In genomic region chr6:41688256-41688965, GRCh38 we compare ENCODE assay signal across 22 cellular contexts. TPM values are rescaled to one million over a fixed set of nuclear protein-coding genes. Genes with fewer than 3 reads are reported as not detected.
DNase-seq lines count a peak whose midpoint lies in the region; ATAC-seq and TF ChIP-seq lines count a peak whose summit lies in the region.
"Had no signal": no experiment of that assay in that cellular context is flagged by ENCODE, and none has a peak within 500 bp of the region (broad histone marks: within the 10 kb centered on the region; RNA-seq: fewer than 3 reads in every experiment).

No MANE protein-coding gene starts in this region.

- H3K9me2 ChIP-seq in PC-3 (replicated peaks; ENCODE audit: low read length): no peaks in the 10 kb centered on the region

- H3K4me1 ChIP-seq in breast epithelium (peaks cover 0 to 6% of the 10 kb centered on the region in 2 donors), mammary epithelial cell (ENCODE audit: insufficient read depth, low read length) (peaks cover 8% of the 10 kb centered on the region), mucosa of stomach (ENCODE audit: control insufficient read depth, insufficient read depth, low read length) (peaks cover 42% of the 10 kb centered on the region), PC-3 (ENCODE audit: insufficient read depth, low read length) (peaks cover 8% of the 10 kb centered on the region)

- no peak for ATAC-seq in HG02571 (IDR thresholded peaks at IDR 0.05; ENCODE audit: unreplicated experiment)
- ATAC-seq in PC-3: no peak
- ATAC-seq in activated CD4-positive, alpha-beta T cell treated with anti-CD3 and anti-CD28 coated beads for 36 hours: no peak
- ATAC-seq: A549 had no signal

- H3K4me3 Mint-ChIP-seq in activated CD4-positive, alpha-beta T cell treated with anti-CD3 and anti-CD28 coated beads for 36 hours: no peak overlapping the region
- H3K4me3 Mint-ChIP-seq: activated CD4-positive, alpha-beta T cell treated with anti-CD3 and anti-CD28 coated beads, Interleukin-2, amount 10 ng/mL, durations not matched to agents 7 days and 5 days; activated naive CD8-positive, alpha-beta T cell had no signal

- H3K36me3 ChIP-seq in breast epithelium (no peaks in the 10 kb centered on the region), mammary epithelial cell (ENCODE audit: insufficient read depth, low read length) (peaks cover 3% of the 10 kb centered on the region), mucosa of stomach (ENCODE audit: control insufficient read depth, insufficient read depth, low read length) (peaks cover 15% of the 10 kb centered on the region), PC-3 (ENCODE audit: low read depth, low read length) (no peaks in the 10 kb centered on the region)

- H3K79me2 ChIP-seq in mammary epithelial cell (ENCODE audit: insufficient read depth, low read length) (no peaks in the 10 kb centered on the region), PC-3 (ENCODE audit: low read length) (no peaks in the 10 kb centered on the region)

- DNase-seq in breast epithelium (ENCODE audit: low spot score in 2 of 2): peak in 1 of 2 donors; percentile 36
- DNase-seq in mammary epithelial cell: no peak
- no peak for DNase-seq in caudate nucleus (lab: John Stamatoyannopoulos, UW)
- DNase-seq in superior temporal gyrus (ENCODE audit: extremely low spot score): peak; percentile 22
- DNase-seq in PC-3: no peak
- DNase-seq in activated CD4-positive, alpha-beta T cell treated with anti-CD3 and anti-CD28 coated beads for 36 hours: no peak
- DNase-seq: activated CD4-positive, alpha-beta T cell treated with anti-CD3 and anti-CD28 coated beads, Interleukin-2, amount 10 ng/mL, durations not matched to agents 7 days and 5 days; DMS53; GOT3; hippocampal formation; kidney glomerular epithelial cell; NCI-H526 treated with DMSO at 0.1 percent for 48 hours; stimulated activated CD4-positive, alpha-beta T cell treated with anti-CD3 and anti-CD28 coated beads, Interleukin-12 subunit alpha, Interleukin-12 subunit beta, amount 100 ng/mL, for 4 hours; stimulated activated naive CD4-positive, alpha-beta T cell had no signal

- intact Hi-C loops in breast epithelium (cut with DNase I; ENCODE audit: low total_unique reads) (no loop called here), mammary epithelial cell (cut with micrococcal nuclease) (no loop called here), PC-3 (cut with micrococcal nuclease) (no loop called here)
- intact Hi-C loops in activated CD4-positive, alpha-beta T cell treated with anti-CD3 and anti-CD28 coated beads for 36 hours (cut with DNase I, micrococcal nuclease): loop anchor here in 1 of 2 experiments (10.0 kb wide), 1 partner anchor 264 kb away; no protein-coding TSS in a partner anchor

- H3K9me3 Mint-ChIP-seq in activated CD4-positive, alpha-beta T cell treated with anti-CD3 and anti-CD28 coated beads for 36 hours (ENCODE audit: low read depth): no peaks in the 10 kb centered on the region
- H3K9me3 Mint-ChIP-seq: activated CD4-positive, alpha-beta T cell treated with anti-CD3 and anti-CD28 coated beads, Interleukin-2, amount 10 ng/mL, durations not matched to agents 7 days and 5 days had no signal

- no peak overlapping the region for H3K4me3 ChIP-seq in breast epithelium
- no peak overlapping the region for H3K4me3 ChIP-seq in mammary epithelial cell (replicated peaks in 1 of 3; ENCODE audit: insufficient read depth in 1 of 3, low read depth in 2 of 3, low read length in 3 of 3)
- no peak overlapping the region for H3K4me3 ChIP-seq in mucosa of stomach (ENCODE audit: low read length)
- H3K4me3 ChIP-seq in PC-3 (ENCODE audit: low read length): no peak overlapping the region
- H3K4me3 ChIP-seq: A549 had no signal

- no peak overlapping the region for H3K9ac ChIP-seq in mammary epithelial cell (ENCODE audit: insufficient read depth, low read length)
- peak overlapping the region; percentile 29 for H3K9ac ChIP-seq in mucosa of stomach (ENCODE audit: low read length)
- no peak overlapping the region for H3K9ac ChIP-seq in PC-3 (ENCODE audit: low read length)
- H3K9ac ChIP-seq: KMS-11 had no signal

- H3K9me3 ChIP-seq in breast epithelium (no peaks in the 10 kb centered on the region), mammary epithelial cell (replicated peaks; ENCODE audit: insufficient read depth, low read length) (no peaks in the 10 kb centered on the region), mucosa of stomach (ENCODE audit: control insufficient read depth, low read length) (no peaks in the 10 kb centered on the region), PC-3 (ENCODE audit: low read length) (no peaks in the 10 kb centered on the region)
- H3K9me3 ChIP-seq: A549 had no signal

- H3K4me2 ChIP-seq in mammary epithelial cell (ENCODE audit: insufficient read depth, low read depth, low read length) (no peak overlapping the region), PC-3 (ENCODE audit: low read length) (no peak overlapping the region)
- H3K4me2 ChIP-seq: A549, KMS-11 had no signal

- CTCF ChIA-PET in mammary epithelial cell (lab: Charles Lee; ENCODE audit: low non-redundant PET): no interaction called here
- CTCF ChIA-PET in PC-3 (lab: Charles Lee): no interaction called here
- CTCF ChIA-PET in activated CD4-positive, alpha-beta T cell treated with anti-CD3 and anti-CD28 coated beads for 36 hours (lab: Charles Lee): interaction anchor here (0.6 to 1.5 kb wide), 7 partner anchors 9 to 427 kb away, joined by 3 to 6 read pairs (median 3); no protein-coding TSS in a partner anchor

- H4K20me1 ChIP-seq in mammary epithelial cell (ENCODE audit: insufficient read depth, low read length) (no peaks in the 10 kb centered on the region), PC-3 (ENCODE audit: low read length) (no peaks in the 10 kb centered on the region)

- dilution Hi-C loops in mammary epithelial cell (cut with HindIII; ENCODE audit: low sequenced_read_pairs): no loop called here

- POLR2A ChIA-PET in PC-3 (lab: Charles Lee; ENCODE audit: unreplicated experiment): no interaction called here
- POLR2A ChIA-PET in activated CD4-positive, alpha-beta T cell treated with anti-CD3 and anti-CD28 coated beads for 36 hours (lab: Charles Lee): no interaction called here

- peaks cover 7% of the 10 kb centered on the region for H3K4me1 Mint-ChIP-seq in activated CD4-positive, alpha-beta T cell treated with anti-CD3 and anti-CD28 coated beads for 36 hours

- H2AFZ ChIP-seq in mammary epithelial cell (ENCODE audit: low read depth, low read length): no peak overlapping the region
- H2AFZ ChIP-seq in PC-3 (ENCODE audit: low read length): no peak overlapping the region

- 82% methylated on average over 5 of the region's 5 CpGs for WGBS in mammary epithelial cell (ENCODE audit: low coverage, missing lambda C conversion rate)

- no peaks in the 10 kb centered on the region for H3K27me3 Mint-ChIP-seq in activated CD4-positive, alpha-beta T cell treated with anti-CD3 and anti-CD28 coated beads for 36 hours
- H3K27me3 Mint-ChIP-seq: activated CD4-positive, alpha-beta T cell treated with anti-CD3 and anti-CD28 coated beads, Interleukin-2, amount 10 ng/mL, durations not matched to agents 7 days and 5 days; activated naive CD8-positive, alpha-beta T cell had no signal

- H3K27me3 ChIP-seq in breast epithelium (no peaks in the 10 kb centered on the region), mammary epithelial cell (ENCODE audit: insufficient read depth, low read length) (no peaks in the 10 kb centered on the region), mucosa of stomach (ENCODE audit: control insufficient read depth, insufficient read depth, low read length) (no peaks in the 10 kb centered on the region), PC-3 (ENCODE audit: low read length) (no peaks in the 10 kb centered on the region)

- no peaks in the 10 kb centered on the region for H3K36me3 Mint-ChIP-seq in activated CD4-positive, alpha-beta T cell treated with anti-CD3 and anti-CD28 coated beads for 36 hours (ENCODE audit: low read depth)
- H3K36me3 Mint-ChIP-seq: activated naive CD8-positive, alpha-beta T cell had no signal

- H3K27ac ChIP-seq in breast epithelium (peak overlapping the region; percentile 71 to 74), mammary epithelial cell (ENCODE audit: insufficient read depth, low read depth, low read length) (no peak overlapping the region), caudate nucleus (ENCODE audit: low read depth, low read length) (peak overlapping the region; percentile 86), PC-3 (ENCODE audit: low read length) (no peak overlapping the region)
- H3K27ac ChIP-seq: A549, C4-2B, KMS-11 had no signal

- BruUV-seq in mammary epithelial cell (replicated peaks; lab: Mats Ljungman, UMichigan) (no TSS peak), PC-3 (replicated peaks; lab: Mats Ljungman, UMichigan) (no TSS peak)

- no peaks in the 10 kb centered on the region for H3F3A ChIP-seq in PC-3 (ENCODE audit: low read length, unreplicated experiment)

- no peak for TF ChIP-seq POLR2A in breast epithelium (IDR thresholded peaks at IDR 0.05)

- in situ Hi-C loops in mammary epithelial cell (cut with MboI; ENCODE audit: low sequenced_read_pairs in 2 of 2): loop anchor here (10.0 to 25.0 kb wide), 2 partner anchors 314 to 326 kb away; no protein-coding TSS in a partner anchor

- H3K27ac Mint-ChIP-seq in activated CD4-positive, alpha-beta T cell treated with anti-CD3 and anti-CD28 coated beads for 36 hours: no peak overlapping the region
- H3K27ac Mint-ChIP-seq: activated CD4-positive, alpha-beta T cell treated with anti-CD3 and anti-CD28 coated beads, Interleukin-2, amount 10 ng/mL, durations not matched to agents 7 days and 5 days; activated naive CD8-positive, alpha-beta T cell had no signal

- TF ChIP-seq CTCF in breast epithelium (IDR thresholded peaks at IDR 0.05) (no peak), mammary epithelial cell (conservative IDR thresholded peaks at IDR 0.05 in 1 of 2, IDR thresholded peaks at IDR 0.05 in 1 of 2; ENCODE audit: extremely low read depth in 1 of 2, insufficient read depth in 1 of 2, low read depth in 1 of 2, low read length in 2 of 2) (no peak), PC-3 (conservative IDR thresholded peaks at IDR 0.05; ENCODE audit: low read depth, low read length) (no peak)

RNA-seq across cellular contexts. Expression of gene TFEB, which starts 47.0 kb away (rescaled TPM):
- 10 to 100 TPM; 15.7 to 20.6 (median 18.4) TPM for total RNA-seq in breast epithelium
- 10 to 100 TPM; 25.9 to 29.0 TPM for total RNA-seq in mammary epithelial cell
- 10.9 TPM for polyA plus RNA-seq in mammary epithelial cell
- 10.8 TPM for polyA minus RNA-seq in mammary epithelial cell
- 4.2 and 5.5 TPM in 2 replicates for total RNA-seq in PC-3 (2014; rRNA removed)
- 1 to 10 TPM; 8.5 to 9.2 TPM for total RNA-seq in activated CD4-positive, alpha-beta T cell treated with anti-CD3 and anti-CD28 coated beads for 36 hours

RNA-seq across cellular contexts. Expression of gene MDFI, which starts 50.1 kb away (rescaled TPM):
- 10 to 100 TPM; 26.7 to 75.8 (median 36.1) TPM for total RNA-seq in breast epithelium
- 100 to 1,000 TPM; 137 to 163 TPM for total RNA-seq in mammary epithelial cell
- 121 TPM for polyA plus RNA-seq in mammary epithelial cell
- 32.9 TPM for polyA minus RNA-seq in mammary epithelial cell
- 96.4 and 113 TPM in 2 replicates for total RNA-seq in PC-3 (2014; rRNA removed)
- not detected for total RNA-seq in activated CD4-positive, alpha-beta T cell treated with anti-CD3 and anti-CD28 coated beads for 36 hours
- total RNA-seq: activated CD4-positive, alpha-beta T cell treated with anti-CD3 and anti-CD28 coated beads, Interleukin-2, amount 10 ng/mL, durations not matched to agents 7 days and 5 days had no signal

RNA-seq across cellular contexts. Expression of gene PGC, which starts 58.8 kb away (rescaled TPM):
- 1 to 10 TPM in 1 of 3 donors, not detected in 2; 3.2 TPM for total RNA-seq in breast epithelium
- total RNA-seq in mammary epithelial cell: not detected
- polyA plus RNA-seq in mammary epithelial cell: not detected
- polyA minus RNA-seq in mammary epithelial cell: not detected
- total RNA-seq in PC-3 (2014; rRNA removed): not detected in 2 replicates
- not detected for total RNA-seq in activated CD4-positive, alpha-beta T cell treated with anti-CD3 and anti-CD28 coated beads for 36 hours
- total RNA-seq: activated CD4-positive, alpha-beta T cell treated with anti-CD3 and anti-CD28 coated beads, Interleukin-2, amount 10 ng/mL, durations not matched to agents 7 days and 5 days; pulmonary artery endothelial cell; urinary bladder had no signal
- polyA plus RNA-seq: A549, urinary bladder had no signal

Comparison
In these comparisons a context has a peak if more than half of its experiments do, and no peak if none do; other contexts are left out.
1. H3K27ac ChIP-seq: peak in breast epithelium (2 of 2) and caudate nucleus (single experiment); none in mammary epithelial cell (single experiment) and PC-3 (single experiment).
2. RNA of gene MDFI, which starts 50.1 kb away (total RNA-seq): 137 to 163 TPM in mammary epithelial cell, 96.4 to 113 TPM in PC-3 and 26.7 to 75.8 TPM in breast epithelium; not detected in activated CD4-positive, alpha-beta T cell treated with anti-CD3 and anti-CD28 coated beads for 36 hours; every median in the first group is over 10 times any median in the second.